Comparison of ENCODE assay signal across 12 cellular contexts in the genomic region with DNA sequence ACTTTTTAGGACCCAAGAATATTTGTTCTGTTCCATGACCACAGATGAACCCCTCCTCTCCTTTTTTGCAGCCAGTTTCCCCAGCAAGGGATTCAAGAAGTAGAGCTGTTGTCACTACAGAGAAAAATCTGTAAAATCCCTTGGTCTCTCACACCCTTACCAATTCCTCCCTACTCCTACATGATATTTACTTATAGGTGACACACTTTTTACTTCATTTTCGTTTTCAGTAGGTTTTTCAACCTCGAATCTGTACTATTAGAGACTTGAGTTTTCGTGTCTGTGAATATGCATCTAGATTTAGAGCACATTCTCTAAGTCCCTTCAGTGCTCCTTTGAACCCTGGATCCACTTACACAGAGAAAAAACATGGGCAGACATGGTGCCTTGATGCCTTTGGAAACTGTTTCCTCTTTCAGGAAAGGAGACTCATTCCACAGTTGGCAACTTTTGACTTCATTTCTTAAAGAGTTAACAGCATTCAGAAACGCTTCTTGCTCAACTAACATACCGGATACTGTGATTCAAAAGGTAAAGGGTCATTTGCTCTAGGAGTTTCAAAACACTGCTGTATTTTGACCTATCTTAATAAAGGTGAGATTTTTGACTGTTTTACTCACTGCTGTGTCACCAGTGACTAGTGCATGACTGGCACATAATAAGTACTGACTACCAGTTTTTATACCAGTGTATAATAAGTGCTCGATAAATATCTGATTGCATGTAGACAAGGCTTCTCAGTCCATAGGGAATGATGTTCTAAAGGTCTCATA. TPM values are rescaled to one million over a fixed set of nuclear protein-coding genes. Genes with fewer than 3 reads are reported as not detected.
DNase-seq lines count a peak whose midpoint lies in the region; ATAC-seq lines count a peak whose summit lies in the region.
"Had no signal": no experiment of that assay in that cellular context is flagged by ENCODE, and none has a peak within 500 bp of the region (broad histone marks: within the 10 kb centered on the region; RNA-seq: fewer than 3 reads in every experiment).

No MANE protein-coding gene starts in this region.

- H3K4ac ChIP-seq in neuronal stem cell (ENCODE audit: low read length) = no peak overlapping the region

- no peak overlapping the region for H2BK12ac ChIP-seq in neuronal stem cell (ENCODE audit: low read length)

- H3K18ac ChIP-seq in neuronal stem cell (ENCODE audit: low read length) = no peak overlapping the region

- no peak overlapping the region for H2AK5ac ChIP-seq in neuronal stem cell (ENCODE audit: low read depth, low read length)

- no peak overlapping the region for H2BK5ac ChIP-seq in neuronal stem cell (ENCODE audit: low read length)

- in situ Hi-C loops in G401 (cut with HindIII; ENCODE audit: low sequenced_read_pairs) = no loop called here

- no peak overlapping the region for H2BK120ac ChIP-seq in neuronal stem cell (ENCODE audit: low read depth, low read length)

- H3K4me2 ChIP-seq in neuronal stem cell (ENCODE audit: insufficient read depth, low read length, poor library complexity, severe bottlenecking) = no peak overlapping the region

- H3K27me3 ChIP-seq in neuronal stem cell (ENCODE audit: control insufficient read depth in 3 of 3, insufficient read depth in 3 of 3, low read depth in 1 of 3, low read length in 3 of 3) = no peaks in the 10 kb centered on the region

- H3K9me3 ChIP-seq in neuronal stem cell (replicated peaks in 1 of 2; ENCODE audit: control insufficient read depth in 2 of 2, insufficient read depth in 1 of 2, low read depth in 1 of 2, low read length in 2 of 2) = peaks cover 0 to 5% of the 10 kb centered on the region in 2 donors

- no peak overlapping the region for H3K9ac ChIP-seq in neuronal stem cell (ENCODE audit: low read depth, low read length, poor library complexity)

- no CpG with 5 or more reads among the region's 6 CpGs for WGBS in neuronal stem cell (ENCODE audit: extremely low coverage in 2 of 2, insufficient read length in 2 of 2, insufficient replicate concordance in 1 of 2), 2 donors

- no peaks in the 10 kb centered on the region for H3K79me1 ChIP-seq in neuronal stem cell (ENCODE audit: low read depth, low read length)

- no peak overlapping the region for H3K27ac ChIP-seq in neuronal stem cell (replicated peaks; ENCODE audit: low read length)

- peak; percentile 15 for DNase-seq in brain pericyte (ENCODE audit: low read depth, low spot score)
- DNase-seq in neuronal stem cell (ENCODE audit: low spot score) = no peak
- no peak for DNase-seq in NCI-H2196 (lab: John Stamatoyannopoulos, UW; ENCODE audit: unreplicated experiment)
- no peak for DNase-seq in DMS79 (lab: John Stamatoyannopoulos, UW)
- DNase-seq in central memory CD4-positive, alpha-beta T cell = no peak
- no peak for DNase-seq in G401 (ENCODE audit: low spot score)
- DNase-seq: activated naive CD4-positive, alpha-beta T cell treated with anti-CD3 and anti-CD28 coated beads, Interleukin-2, amount 50 U/mL, for 16 hours; natural killer cell; NCI-H2081; substantia nigra had no signal

- peaks cover 3 to 20% of the 10 kb centered on the region in 2 donors for H3K4me1 ChIP-seq in neuronal stem cell (ENCODE audit: control insufficient read depth in 2 of 2, insufficient read depth in 1 of 2, low read depth in 1 of 2, low read length in 2 of 2)

- H3K14ac ChIP-seq in neuronal stem cell (ENCODE audit: low read length) = no peak overlapping the region

- H3K36me3 ChIP-seq in neuronal stem cell (replicated peaks in 1 of 2; ENCODE audit: control insufficient read depth in 2 of 2, insufficient read depth in 2 of 2, low read length in 2 of 2) = no peaks in the 10 kb centered on the region

- H2AFZ ChIP-seq in neuronal stem cell (ENCODE audit: low read length) = peak overlapping the region; percentile 78

- H4K8ac ChIP-seq in neuronal stem cell (ENCODE audit: low read depth, low read length) = no peak overlapping the region

- ATAC-seq in GM18519 (IDR thresholded peaks at IDR 0.05; ENCODE audit: low FRiP score, unreplicated experiment) (peak; percentile 48), HG02970 (IDR thresholded peaks at IDR 0.05; ENCODE audit: low FRiP score, unreplicated experiment) (peak; percentile 69)

- no peak overlapping the region for H3K23ac ChIP-seq in neuronal stem cell (ENCODE audit: low read depth, low read length, poor library complexity)

- no peak overlapping the region for H2BK15ac ChIP-seq in neuronal stem cell (ENCODE audit: low read length)

- H4K91ac ChIP-seq in neuronal stem cell (ENCODE audit: low read depth, low read length, poor library complexity) = no peak overlapping the region

- H3K4me3 ChIP-seq in neuronal stem cell (ENCODE audit: low read length in 2 of 2) = no peak overlapping the region

RNA-seq across cellular contexts. Expression of gene LAMA4, which starts 50.6 kb away (rescaled TPM):
- 1.6 TPM for polyA plus RNA-seq in neuronal stem cell (2013, experiment 1 of 2)
- 1.4 TPM for polyA plus RNA-seq in neuronal stem cell (2013, experiment 2 of 2)
- total RNA-seq in G401 (2014; rRNA removed; shearing (Covaris generic)) = 2.3 and 2.6 TPM in 2 replicates
- total RNA-seq: natural killer cell had no signal
